5 cellular contexts compared by ENCODE assay signal in genomic region chr1:228109962-228110488, GRCh38. TPM values are rescaled to one million over a fixed set of nuclear protein-coding genes. Genes with fewer than 3 reads are reported as not detected.
DNase-seq lines count a peak whose midpoint lies in the region; ATAC-seq, FAIRE-seq and TF ChIP-seq lines count a peak whose summit lies in the region.

No MANE protein-coding gene starts in this region.

- peaks cover 4% of the 10 kb centered on the region for H3K4me1 Mint-ChIP-seq in astrocyte (ENCODE audit: low read depth, unreplicated experiment)

- DNase-seq in astrocyte (ENCODE audit: low read depth) (peak; percentile 20), NCI-H1048 (lab: John Stamatoyannopoulos, UW) (no peak), HK-2 (ENCODE audit: unreplicated experiment) (no peak)

- H2AFZ ChIP-seq in astrocyte (ENCODE audit: low read depth, low read length), result peak overlapping the region; percentile 97

- H3K27me3 Mint-ChIP-seq in astrocyte (ENCODE audit: low read depth, unreplicated experiment), result no peaks in the 10 kb centered on the region

- no peaks in the 10 kb centered on the region for H4K20me1 ChIP-seq in astrocyte (ENCODE audit: insufficient read depth, low read length)

- peaks cover 23% of the 10 kb centered on the region for H3K79me2 ChIP-seq in astrocyte (ENCODE audit: insufficient read depth, low read length)

- FAIRE-seq in astrocyte (lab: Jason Lieb, UNC), result no peak

- H3K4me3 ChIP-seq in astrocyte (ENCODE audit: insufficient read depth, low read depth, low read length) (peak overlapping the region; percentile 83), muscle layer of duodenum (ENCODE audit: low read depth in 1 of 2, low read length in 2 of 2) (peak overlapping the region; percentile 82 to 96)

- peak; percentile 2 for ATAC-seq in HG03045 (IDR thresholded peaks at IDR 0.05; ENCODE audit: unreplicated experiment)

- TF ChIP-seq CTCF in astrocyte (IDR thresholded peaks at IDR 0.05; ENCODE audit: insufficient read depth, low read depth, low read length), result no peak

- H3K4me1 ChIP-seq in astrocyte (ENCODE audit: insufficient read depth, low read length) (peaks cover 10% of the 10 kb centered on the region), muscle layer of duodenum (ENCODE audit: control insufficient read depth in 1 of 2, insufficient read depth in 2 of 2, low read length in 2 of 2) (peaks cover 0 to 18% of the 10 kb centered on the region in 2 donors)

- H3K27ac Mint-ChIP-seq in astrocyte (ENCODE audit: unreplicated experiment), result peak overlapping the region; percentile 92

- H3K27me3 ChIP-seq in astrocyte (ENCODE audit: insufficient read depth, low read length) (no peaks in the 10 kb centered on the region), muscle layer of duodenum (ENCODE audit: low read depth, low read length) (no peaks in the 10 kb centered on the region)

- H3K27ac ChIP-seq in astrocyte (ENCODE audit: low read depth, low read length) (peak overlapping the region; percentile 67), muscle layer of duodenum (ENCODE audit: low read length) (peak overlapping the region; percentile 94)

- H3K4me2 ChIP-seq in astrocyte (ENCODE audit: low read length), result peak overlapping the region; percentile 85

- peak overlapping the region; percentile 95 for H3K9ac ChIP-seq in astrocyte (ENCODE audit: low read length)

- H3K36me3 ChIP-seq in astrocyte (ENCODE audit: insufficient read depth, low read length) (no peaks in the 10 kb centered on the region), muscle layer of duodenum (ENCODE audit: control insufficient read depth in 1 of 2, insufficient read depth in 2 of 2, low read length in 2 of 2) (peaks cover 3 to 26% of the 10 kb centered on the region in 2 donors)

- H3K4me3 Mint-ChIP-seq in astrocyte (ENCODE audit: unreplicated experiment), result peak overlapping the region; percentile 90

- H3K9me3 Mint-ChIP-seq in astrocyte (ENCODE audit: unreplicated experiment), result no peaks in the 10 kb centered on the region

- H3K9me3 ChIP-seq in astrocyte (ENCODE audit: insufficient read depth, low read depth, low read length) (no peaks in the 10 kb centered on the region), muscle layer of duodenum (ENCODE audit: control insufficient read depth in 1 of 2, low read length in 2 of 2) (no peaks in the 10 kb centered on the region)

- H3K36me3 Mint-ChIP-seq in astrocyte (ENCODE audit: low read depth, unreplicated experiment), result peaks cover 4% of the 10 kb centered on the region

RNA-seq across cellular contexts. Expression of gene MRPL55, which starts 0.9 kb away (rescaled TPM):
- 50.8 and 53.3 TPM in 2 replicates for total RNA-seq in astrocyte

RNA-seq across cellular contexts. Expression of gene C1orf35, which starts 6.9 kb away (rescaled TPM):
- total RNA-seq in astrocyte, result 19.8 and 21.8 TPM in 2 replicates

RNA-seq across cellular contexts. Expression of gene ARF1, which starts 27.5 kb away (rescaled TPM):
- total RNA-seq in astrocyte, result 431 and 435 TPM in 2 replicates

RNA-seq across cellular contexts. Expression of gene GUK1, which starts 30.1 kb away (rescaled TPM):
- total RNA-seq in astrocyte, result 214 and 217 TPM in 2 replicates

RNA-seq across cellular contexts. Expression of gene GJC2, which starts 39.7 kb away (rescaled TPM):
- total RNA-seq in astrocyte, result 1.1 and 1.4 TPM in 2 replicates
